In the genomic region with DNA sequence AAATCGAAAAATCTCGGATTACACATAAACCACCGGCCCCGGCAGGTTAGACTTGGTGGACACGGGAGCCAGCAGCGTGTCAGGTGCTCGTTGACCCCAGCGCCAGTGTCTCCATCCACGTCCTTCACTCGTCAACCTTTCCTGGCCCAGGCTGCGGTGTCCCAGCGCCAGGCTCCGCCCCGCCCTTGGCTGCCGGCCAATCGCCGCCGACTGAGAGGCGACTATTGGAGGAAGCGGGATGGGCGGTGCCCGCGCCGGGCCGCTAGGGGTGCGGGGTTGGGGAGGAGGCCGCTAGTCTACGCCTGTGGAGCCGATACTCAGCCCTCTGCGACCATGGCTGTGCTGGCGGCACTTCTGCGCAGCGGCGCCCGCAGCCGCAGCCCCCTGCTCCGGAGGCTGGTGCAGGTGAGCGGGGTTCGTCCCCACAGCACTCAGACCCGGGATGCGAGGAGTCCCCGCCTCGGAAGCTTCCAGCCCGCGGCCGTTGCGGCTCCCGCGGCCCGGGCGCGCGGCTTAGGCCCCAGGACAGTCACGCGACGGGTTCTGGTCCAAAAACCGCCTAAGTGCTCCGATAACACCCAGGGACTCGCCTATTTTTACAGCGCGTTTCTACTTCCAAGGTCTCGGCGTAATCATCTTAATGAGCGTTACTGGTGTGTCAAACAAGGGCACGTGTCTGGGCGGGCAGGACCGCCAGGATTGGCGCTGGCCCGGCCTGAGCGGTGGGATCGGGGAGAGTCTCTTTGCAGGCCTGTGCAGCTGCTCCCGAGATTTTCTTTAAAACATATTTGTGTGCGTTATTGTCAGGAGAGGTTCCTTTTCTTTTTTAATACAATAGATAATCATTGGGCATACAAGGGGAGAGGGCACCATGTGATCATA, we compare ENCODE assay signal across 1 cellular context.
TF ChIP-seq lines count a peak whose summit lies in the region.

ACAT1 (plus strand) TSS at position 294 of the 882 bp plus-strand sequence; CDS start at position 334, 40 bp downstream.

TF ChIP-seq in HepG2, 621 proteins besides CTCF, POLR2A, EP300 and RAD21 (continued from another document and continues in another):
- TF ChIP-seq NFATC3 (CRISPR knock-in tag; IDR thresholded peaks at IDR 0.05) (no peak), RBFOX2 (IDR thresholded peaks at IDR 0.05; ENCODE audit: low read depth, low read length) (peak; percentile 95), RARG (CRISPR knock-in tag; IDR thresholded peaks at IDR 0.05; ENCODE audit: low read depth) (no peak), NRL (CRISPR knock-in tag; IDR thresholded peaks at IDR 0.05; ENCODE audit: borderline replicate concordance) (peak; percentile 94), MLLT10 (CRISPR knock-in tag; IDR thresholded peaks at IDR 0.05) (no peak), NFYC (CRISPR knock-in tag; IDR thresholded peaks at IDR 0.05) (peak; percentile 82), ZNF839 (CRISPR knock-in tag; IDR thresholded peaks at IDR 0.05; ENCODE audit: borderline replicate concordance) (no peak), KAT2B (IDR thresholded peaks at IDR 0.05; ENCODE audit: borderline replicate concordance, low read depth, low read length) (no peak), RXRB (CRISPR knock-in tag; IDR thresholded peaks at IDR 0.05; ENCODE audit: borderline replicate concordance) (no peak), ZFP36 (IDR thresholded peaks at IDR 0.05; ENCODE audit: borderline replicate concordance, low read depth, low read length, partially characterized antibody) (no peak), HOXA7 (CRISPR knock-in tag; IDR thresholded peaks at IDR 0.05) (no peak), KDM5A (IDR thresholded peaks at IDR 0.05; ENCODE audit: borderline replicate concordance, low read length) (no peak; the same call in 1 of the 2 replicates), POLR2AphosphoS5 (IDR thresholded peaks at IDR 0.05; ENCODE audit: low read depth, low read length) (peak; percentile 82), ZSCAN25 (CRISPR knock-in tag; IDR thresholded peaks at IDR 0.05) (no peak), ZNF607 (CRISPR knock-in tag; IDR thresholded peaks at IDR 0.05; ENCODE audit: borderline replicate concordance) (peak; percentile 69), HNF1B (CRISPR knock-in tag; IDR thresholded peaks at IDR 0.05) (peak; percentile 81), ZNF746 (CRISPR knock-in tag; IDR thresholded peaks at IDR 0.05) (no peak), WIZ (CRISPR knock-in tag; IDR thresholded peaks at IDR 0.05) (0 out of 2 replicates have a peak, but pooled peaks have one; percentile 84), ZNF558 (CRISPR knock-in tag; IDR thresholded peaks at IDR 0.05; ENCODE audit: borderline replicate concordance) (0 out of 2 replicates have a peak, but pooled peaks have one; percentile 52), ZNF350 (CRISPR knock-in tag; IDR thresholded peaks at IDR 0.05; ENCODE audit: borderline replicate concordance, low read depth) (peak; percentile 41; the same call in 1 of the 2 replicates), HOXA9 (CRISPR knock-in tag; IDR thresholded peaks at IDR 0.05; ENCODE audit: borderline replicate concordance) (no peak), BORCS8-MEF2B (CRISPR knock-in tag; IDR thresholded peaks at IDR 0.05) (peak; percentile 78; the same call in 1 of the 2 replicates), GFI1 (CRISPR knock-in tag; IDR thresholded peaks at IDR 0.05; ENCODE audit: borderline replicate concordance) (peak; percentile 17; the same call in 1 of the 2 replicates), THAP8 (CRISPR knock-in tag; IDR thresholded peaks at IDR 0.05; ENCODE audit: borderline replicate concordance) (peak; percentile 92; the same call in 1 of the 2 replicates), ZNF343 (CRISPR knock-in tag; IDR thresholded peaks at IDR 0.05) (no peak), ZNF207 (IDR thresholded peaks at IDR 0.05; ENCODE audit: borderline replicate concordance) (no peak), NFRKB (IDR thresholded peaks at IDR 0.05) (no peak), ISX (CRISPR knock-in tag; conservative IDR thresholded peaks at IDR 0.05) (no peak), ZNF747 (CRISPR knock-in tag; IDR thresholded peaks at IDR 0.05; ENCODE audit: borderline replicate concordance) (peak; percentile 41; the same call in 1 of the 2 replicates), EED (CRISPR knock-in tag; IDR thresholded peaks at IDR 0.05) (peak; percentile 93), ZHX2 (IDR thresholded peaks at IDR 0.05; ENCODE audit: low read depth) (no peak), ZHX2 (CRISPR knock-in tag; IDR thresholded peaks at IDR 0.05; ENCODE audit: borderline replicate concordance) (no peak), NCOA1 (CRISPR knock-in tag; IDR thresholded peaks at IDR 0.05) (no peak)
- TF ChIP-seq, protein P1, sequence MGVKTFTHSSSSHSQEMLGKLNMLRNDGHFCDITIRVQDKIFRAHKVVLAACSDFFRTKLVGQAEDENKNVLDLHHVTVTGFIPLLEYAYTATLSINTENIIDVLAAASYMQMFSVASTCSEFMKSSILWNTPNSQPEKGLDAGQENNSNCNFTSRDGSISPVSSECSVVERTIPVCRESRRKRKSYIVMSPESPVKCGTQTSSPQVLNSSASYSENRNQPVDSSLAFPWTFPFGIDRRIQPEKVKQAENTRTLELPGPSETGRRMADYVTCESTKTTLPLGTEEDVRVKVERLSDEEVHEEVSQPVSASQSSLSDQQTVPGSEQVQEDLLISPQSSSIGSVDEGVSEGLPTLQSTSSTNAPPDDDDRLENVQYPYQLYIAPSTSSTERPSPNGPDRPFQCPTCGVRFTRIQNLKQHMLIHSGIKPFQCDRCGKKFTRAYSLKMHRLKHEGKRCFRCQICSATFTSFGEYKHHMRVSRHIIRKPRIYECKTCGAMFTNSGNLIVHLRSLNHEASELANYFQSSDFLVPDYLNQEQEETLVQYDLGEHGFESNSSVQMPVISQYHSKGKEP (CRISPR knock-in tag; IDR thresholded peaks at IDR 0.05): no peak
- TF ChIP-seq, protein P2, sequence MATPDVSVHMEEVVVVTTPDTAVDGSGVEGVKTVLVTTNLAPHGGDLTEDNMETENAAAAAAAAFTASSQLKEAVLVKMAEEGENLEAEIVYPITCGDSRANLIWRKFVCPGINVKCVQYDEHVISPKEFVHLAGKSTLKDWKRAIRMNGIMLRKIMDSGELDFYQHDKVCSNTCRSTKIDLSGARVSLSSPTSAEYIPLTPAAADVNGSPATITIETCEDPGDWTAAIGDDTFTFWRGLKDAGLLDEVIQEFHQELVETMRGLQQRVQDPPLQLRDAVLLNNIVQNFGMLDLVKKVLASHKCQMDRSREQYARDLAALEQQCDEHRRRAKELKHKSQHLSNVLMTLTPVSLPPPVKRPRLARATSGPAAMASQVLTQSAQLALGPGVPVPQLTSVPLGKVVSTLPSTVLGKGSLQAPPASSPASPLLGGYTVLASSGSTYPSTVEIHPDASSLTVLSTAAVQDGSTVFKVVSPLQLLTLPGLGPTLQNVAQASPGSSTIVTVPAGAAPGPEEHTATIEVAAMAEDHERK (CRISPR knock-in tag; IDR thresholded peaks at IDR 0.05; ENCODE audit: low read depth): no peak
- TF ChIP-seq, protein P3, sequence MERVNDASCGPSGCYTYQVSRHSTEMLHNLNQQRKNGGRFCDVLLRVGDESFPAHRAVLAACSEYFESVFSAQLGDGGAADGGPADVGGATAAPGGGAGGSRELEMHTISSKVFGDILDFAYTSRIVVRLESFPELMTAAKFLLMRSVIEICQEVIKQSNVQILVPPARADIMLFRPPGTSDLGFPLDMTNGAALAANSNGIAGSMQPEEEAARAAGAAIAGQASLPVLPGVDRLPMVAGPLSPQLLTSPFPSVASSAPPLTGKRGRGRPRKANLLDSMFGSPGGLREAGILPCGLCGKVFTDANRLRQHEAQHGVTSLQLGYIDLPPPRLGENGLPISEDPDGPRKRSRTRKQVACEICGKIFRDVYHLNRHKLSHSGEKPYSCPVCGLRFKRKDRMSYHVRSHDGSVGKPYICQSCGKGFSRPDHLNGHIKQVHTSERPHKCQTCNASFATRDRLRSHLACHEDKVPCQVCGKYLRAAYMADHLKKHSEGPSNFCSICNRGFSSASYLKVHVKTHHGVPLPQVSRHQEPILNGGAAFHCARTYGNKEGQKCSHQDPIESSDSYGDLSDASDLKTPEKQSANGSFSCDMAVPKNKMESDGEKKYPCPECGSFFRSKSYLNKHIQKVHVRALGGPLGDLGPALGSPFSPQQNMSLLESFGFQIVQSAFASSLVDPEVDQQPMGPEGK (CRISPR knock-in tag; IDR thresholded peaks at IDR 0.05): no peak
- TF ChIP-seq, protein P4, sequence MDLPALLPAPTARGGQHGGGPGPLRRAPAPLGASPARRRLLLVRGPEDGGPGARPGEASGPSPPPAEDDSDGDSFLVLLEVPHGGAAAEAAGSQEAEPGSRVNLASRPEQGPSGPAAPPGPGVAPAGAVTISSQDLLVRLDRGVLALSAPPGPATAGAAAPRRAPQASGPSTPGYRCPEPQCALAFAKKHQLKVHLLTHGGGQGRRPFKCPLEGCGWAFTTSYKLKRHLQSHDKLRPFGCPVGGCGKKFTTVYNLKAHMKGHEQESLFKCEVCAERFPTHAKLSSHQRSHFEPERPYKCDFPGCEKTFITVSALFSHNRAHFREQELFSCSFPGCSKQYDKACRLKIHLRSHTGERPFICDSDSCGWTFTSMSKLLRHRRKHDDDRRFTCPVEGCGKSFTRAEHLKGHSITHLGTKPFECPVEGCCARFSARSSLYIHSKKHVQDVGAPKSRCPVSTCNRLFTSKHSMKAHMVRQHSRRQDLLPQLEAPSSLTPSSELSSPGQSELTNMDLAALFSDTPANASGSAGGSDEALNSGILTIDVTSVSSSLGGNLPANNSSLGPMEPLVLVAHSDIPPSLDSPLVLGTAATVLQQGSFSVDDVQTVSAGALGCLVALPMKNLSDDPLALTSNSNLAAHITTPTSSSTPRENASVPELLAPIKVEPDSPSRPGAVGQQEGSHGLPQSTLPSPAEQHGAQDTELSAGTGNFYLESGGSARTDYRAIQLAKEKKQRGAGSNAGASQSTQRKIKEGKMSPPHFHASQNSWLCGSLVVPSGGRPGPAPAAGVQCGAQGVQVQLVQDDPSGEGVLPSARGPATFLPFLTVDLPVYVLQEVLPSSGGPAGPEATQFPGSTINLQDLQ (CRISPR knock-in tag; IDR thresholded peaks at IDR 0.05): no peak; the same call in 1 of the 2 replicates
- TF ChIP-seq, protein P5, sequence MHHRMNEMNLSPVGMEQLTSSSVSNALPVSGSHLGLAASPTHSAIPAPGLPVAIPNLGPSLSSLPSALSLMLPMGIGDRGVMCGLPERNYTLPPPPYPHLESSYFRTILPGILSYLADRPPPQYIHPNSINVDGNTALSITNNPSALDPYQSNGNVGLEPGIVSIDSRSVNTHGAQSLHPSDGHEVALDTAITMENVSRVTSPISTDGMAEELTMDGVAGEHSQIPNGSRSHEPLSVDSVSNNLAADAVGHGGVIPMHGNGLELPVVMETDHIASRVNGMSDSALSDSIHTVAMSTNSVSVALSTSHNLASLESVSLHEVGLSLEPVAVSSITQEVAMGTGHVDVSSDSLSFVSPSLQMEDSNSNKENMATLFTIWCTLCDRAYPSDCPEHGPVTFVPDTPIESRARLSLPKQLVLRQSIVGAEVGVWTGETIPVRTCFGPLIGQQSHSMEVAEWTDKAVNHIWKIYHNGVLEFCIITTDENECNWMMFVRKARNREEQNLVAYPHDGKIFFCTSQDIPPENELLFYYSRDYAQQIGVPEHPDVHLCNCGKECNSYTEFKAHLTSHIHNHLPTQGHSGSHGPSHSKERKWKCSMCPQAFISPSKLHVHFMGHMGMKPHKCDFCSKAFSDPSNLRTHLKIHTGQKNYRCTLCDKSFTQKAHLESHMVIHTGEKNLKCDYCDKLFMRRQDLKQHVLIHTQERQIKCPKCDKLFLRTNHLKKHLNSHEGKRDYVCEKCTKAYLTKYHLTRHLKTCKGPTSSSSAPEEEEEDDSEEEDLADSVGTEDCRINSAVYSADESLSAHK (CRISPR knock-in tag; IDR thresholded peaks at IDR 0.05; ENCODE audit: borderline replicate concordance): no peak
